In genomic region chr19:30231408-30232318, GRCh38 we compare ENCODE assay signal across 25 cellular contexts.
"Had no signal": no experiment of that assay in that cellular context is flagged by ENCODE, and none has a peak within 500 bp of the region (broad histone marks: within the 10 kb centered on the region; RNA-seq: fewer than 3 reads in every experiment).

No MANE protein-coding gene starts in this region.

- ATAC-seq: activated CD4-positive, alpha-beta T cell treated with anti-CD3 and anti-CD28 coated beads for 36 hours; activated T-helper 17 cell treated with anti-CD3 and anti-CD28 coated beads, Interleukin-2, amount 50 U/mL, for 72 hours; Panc1; Right ventricle myocardium inferior; T-cell had no signal

- H3K9me3 Mint-ChIP-seq: activated CD4-positive, alpha-beta memory T cell treated with anti-CD3 and anti-CD28 coated beads, Interleukin-2, amount 10 ng/mL, durations not matched to agents 7 days and 5 days; activated naive CD4-positive, alpha-beta T cell treated with anti-CD3 and anti-CD28 coated beads, Interleukin-2, amount 10 ng/mL, durations not matched to agents 7 days and 5 days; activated naive CD8-positive, alpha-beta T cell treated with anti-CD3 and anti-CD28 coated beads for 36 hours; activated T-helper 17 cell treated with anti-CD3 and anti-CD28 coated beads, Interleukin-2, amount 50 U/mL, for 72 hours; T-cell had no signal

- DNase-seq: activated CD4-positive, alpha-beta memory T cell treated with anti-CD3 and anti-CD28 coated beads, Interleukin-2, amount 10 ng/mL, durations not matched to agents 7 days and 5 days; activated CD4-positive, alpha-beta T cell treated with anti-CD3 and anti-CD28 coated beads for 36 hours; activated CD4-positive, alpha-beta T cell treated with anti-CD3 and anti-CD28 coated beads, Interleukin-2, amount 50 U/mL, for 1 hour; activated gamma-delta T cell treated with Interleukin-2 at 50 U/mL for 16 hours; activated naive CD4-positive, alpha-beta T cell treated with anti-CD3 and anti-CD28 coated beads, Interleukin-2, amount 10 ng/mL, durations not matched to agents 7 days and 5 days; activated naive CD8-positive, alpha-beta T cell treated with anti-CD3 and anti-CD28 coated beads for 36 hours; activated T-cell treated with anti-CD3 and anti-CD28 coated beads for 4 hours; activated T-cell treated with anti-CD3 and anti-CD28 coated beads, Interleukin-2, amount 50 U/mL, for 48 hours; caudate nucleus; KBM-7; NCI-H1048; NCI-H1417 treated with DMSO at 0.1 percent for 48 hours; NCI-H1694; NCI-H2029; NCI-H345; NCI-H510A treated with DMSO at 0.1 percent for 48 hours; NCI-H69; NK-92 treated with Interleukin-12 subunit alpha and Interleukin-12 subunit beta, amount 100 ng/mL, for 24 hours; OCI-M1; RPMI8226; T-cell; T-helper 2 cell had no signal

- H3K4me3 Mint-ChIP-seq: activated CD4-positive, alpha-beta memory T cell treated with anti-CD3 and anti-CD28 coated beads, Interleukin-2, amount 10 ng/mL, durations not matched to agents 7 days and 5 days; activated CD4-positive, alpha-beta T cell treated with anti-CD3 and anti-CD28 coated beads for 36 hours; activated naive CD4-positive, alpha-beta T cell treated with anti-CD3 and anti-CD28 coated beads, Interleukin-2, amount 10 ng/mL, durations not matched to agents 7 days and 5 days; activated naive CD8-positive, alpha-beta T cell treated with anti-CD3 and anti-CD28 coated beads for 36 hours; activated T-helper 17 cell treated with anti-CD3 and anti-CD28 coated beads, Interleukin-2, amount 50 U/mL, for 72 hours; T-cell had no signal

- H3K36me3 Mint-ChIP-seq: activated naive CD8-positive, alpha-beta T cell treated with anti-CD3 and anti-CD28 coated beads for 36 hours; T-cell had no signal

- H3K27ac Mint-ChIP-seq: activated CD4-positive, alpha-beta memory T cell treated with anti-CD3 and anti-CD28 coated beads, Interleukin-2, amount 10 ng/mL, durations not matched to agents 7 days and 5 days; activated CD4-positive, alpha-beta T cell treated with anti-CD3 and anti-CD28 coated beads for 36 hours; activated naive CD4-positive, alpha-beta T cell treated with anti-CD3 and anti-CD28 coated beads, Interleukin-2, amount 10 ng/mL, durations not matched to agents 7 days and 5 days; activated naive CD8-positive, alpha-beta T cell treated with anti-CD3 and anti-CD28 coated beads for 36 hours; activated T-helper 17 cell treated with anti-CD3 and anti-CD28 coated beads, Interleukin-2, amount 50 U/mL, for 72 hours; T-cell had no signal
